8 cellular contexts compared by ENCODE assay signal in the genomic region with DNA sequence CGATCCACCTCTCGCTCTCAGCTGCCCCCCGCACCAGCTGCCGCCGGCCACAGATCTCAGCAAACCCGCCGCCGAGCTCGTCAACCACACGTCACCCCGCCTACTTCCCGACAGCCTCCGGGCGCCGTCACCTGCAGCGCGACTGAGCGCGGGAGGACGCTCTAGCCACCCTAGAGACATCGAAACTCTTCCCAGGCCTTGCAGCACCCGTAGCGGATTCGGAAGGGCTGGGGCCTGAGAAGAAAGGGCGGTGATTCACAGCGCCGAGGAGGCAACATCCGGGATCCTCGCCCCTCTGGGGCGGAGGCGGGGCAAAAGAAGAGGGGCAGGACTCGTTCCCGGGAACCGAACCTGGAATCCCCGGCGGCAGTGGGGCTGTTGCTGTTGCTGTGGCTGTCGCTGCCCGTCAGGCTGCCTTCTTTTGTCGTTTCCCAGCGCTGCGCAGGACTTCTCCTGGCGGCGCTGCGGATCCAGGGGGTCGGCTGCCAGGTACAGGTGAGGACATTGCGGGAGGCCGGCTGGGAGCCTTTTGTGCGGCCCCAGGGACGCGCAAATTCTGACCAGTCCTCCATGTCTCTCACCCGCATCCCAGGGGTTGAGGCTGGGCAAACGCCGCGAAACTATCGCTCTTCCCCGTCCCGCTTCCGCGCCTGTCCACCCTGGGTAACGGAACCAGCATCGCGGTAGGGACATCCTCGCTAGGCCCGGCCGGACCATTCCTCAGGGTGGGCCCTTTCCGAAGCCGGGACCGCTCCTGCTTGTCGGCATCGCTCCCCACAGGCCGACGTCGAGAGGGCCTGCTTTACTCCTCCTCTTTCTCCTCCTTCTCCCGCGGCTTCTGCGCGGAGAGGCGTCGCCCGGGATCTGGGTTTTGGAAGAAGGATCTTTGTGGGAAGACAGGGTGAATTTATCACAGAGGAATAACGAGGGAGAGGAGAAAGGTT. TPM values are rescaled to one million over a fixed set of nuclear protein-coding genes. Genes with fewer than 3 reads are reported as not detected.
DNase-seq lines count a peak whose midpoint lies in the region; ATAC-seq and TF ChIP-seq lines count a peak whose summit lies in the region.

A gene (plus strand): TSS at position 331 of the 944 bp plus-strand sequence. CDS start 9,443 bp downstream, outside the sequence.
A gene with protein sequence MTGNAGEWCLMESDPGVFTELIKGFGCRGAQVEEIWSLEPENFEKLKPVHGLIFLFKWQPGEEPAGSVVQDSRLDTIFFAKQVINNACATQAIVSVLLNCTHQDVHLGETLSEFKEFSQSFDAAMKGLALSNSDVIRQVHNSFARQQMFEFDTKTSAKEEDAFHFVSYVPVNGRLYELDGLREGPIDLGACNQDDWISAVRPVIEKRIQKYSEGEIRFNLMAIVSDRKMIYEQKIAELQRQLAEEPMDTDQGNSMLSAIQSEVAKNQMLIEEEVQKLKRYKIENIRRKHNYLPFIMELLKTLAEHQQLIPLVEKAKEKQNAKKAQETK (minus strand): TSS at position 79 of the 944 bp plus-strand sequence. CDS start 100 bp downstream, outside the sequence.

- H3K27ac ChIP-seq in KMS-11, result peak within 1 kb of the TSS; percentile 84
- H3K27ac ChIP-seq in Peyer's patch, result peak within 1 kb of the TSS; percentile 87 to 98 (median 96)
- peak within 1 kb of the TSS; percentile 93 for H3K27ac ChIP-seq in muscle layer of duodenum (ENCODE audit: low read length)

- H4K20me1 ChIP-seq in KMS-11 (ENCODE audit: insufficient read depth), result 0 out of 2 replicates have a peak, but pooled peaks cover 3% of the 10 kb centered on the region

- peak within 1 kb of the TSS; percentile 92 for H3K9ac ChIP-seq in KMS-11

- H3K36me3 ChIP-seq in KMS-11 (ENCODE audit: insufficient read depth) (no peaks in the 10 kb centered on the region), Peyer's patch (no peaks in the 10 kb centered on the region), muscle layer of duodenum (ENCODE audit: control insufficient read depth in 1 of 2, insufficient read depth in 2 of 2, low read length in 2 of 2) (peaks cover 0 to 6% of the 10 kb centered on the region in 2 donors)

- H3K4me2 ChIP-seq in KMS-11, result peak within 1 kb of the TSS; percentile 89

- H3K4me3 ChIP-seq in KMS-11 (IDR thresholded peaks at IDR 0.05; ENCODE audit: insufficient read depth, low read depth, low read length), result peak within 1 kb of the TSS; percentile 97
- H3K4me3 ChIP-seq in Peyer's patch, result peak within 1 kb of the TSS; percentile 68 to 88 (median 84)
- H3K4me3 ChIP-seq in muscle layer of duodenum (ENCODE audit: low read depth in 1 of 2, low read length in 2 of 2), result peak within 1 kb of the TSS; percentile 79 to 82

- DNase-seq in DMS79 (lab: John Stamatoyannopoulos, UW), result peak; percentile 93
- peak; percentile 96 to 98 (median 96) for DNase-seq in Peyer's patch
- DNase-seq in activated T-cell treated with anti-CD3 and anti-CD28 coated beads, Interleukin-2, amount 50 U/mL, for 48 hours, result peak; percentile 94
- DNase-seq in stimulated activated CD8-positive, alpha-beta memory T cell treated with anti-CD3 and anti-CD28 coated beads, Interleukin-7, amount 100 ng/mL, for 4 hours (ENCODE audit: low read depth in 2 of 2), result peak; percentile 92 to 93

- H3K4me1 ChIP-seq in KMS-11 (ENCODE audit: low read depth, poor library complexity, severe bottlenecking), result peaks cover 54% of the 10 kb centered on the region
- peaks cover 0 to 30% (median 7%) of the 10 kb centered on the region in 4 donors for H3K4me1 ChIP-seq in Peyer's patch
- peaks cover 14 to 16% of the 10 kb centered on the region in 2 donors for H3K4me1 ChIP-seq in muscle layer of duodenum (ENCODE audit: control insufficient read depth in 1 of 2, insufficient read depth in 2 of 2, low read length in 2 of 2)

- peak; percentile 53 to 80 for TF ChIP-seq POLR2A in Peyer's patch (IDR thresholded peaks at IDR 0.05)

- H3K9me3 ChIP-seq in Peyer's patch (no peaks in the 10 kb centered on the region), muscle layer of duodenum (ENCODE audit: control insufficient read depth in 1 of 2, low read length in 2 of 2) (no peaks in the 10 kb centered on the region)

- peaks cover 92% of the 10 kb centered on the region for H3K79me2 ChIP-seq in KMS-11 (ENCODE audit: insufficient read depth, low read depth)

- H3K27me3 ChIP-seq in KMS-11 (ENCODE audit: insufficient read depth, low read depth) (no peaks in the 10 kb centered on the region), Peyer's patch (no peaks in the 10 kb centered on the region), muscle layer of duodenum (ENCODE audit: low read depth, low read length) (no peaks in the 10 kb centered on the region)

- ATAC-seq in GM21737 (IDR thresholded peaks at IDR 0.05; ENCODE audit: unreplicated experiment), result peak; percentile 95
- peak; percentile 99 for ATAC-seq in esophagus mucosa

- TF ChIP-seq CTCF in KMS-11 (conservative IDR thresholded peaks at IDR 0.05; ENCODE audit: low read depth, low read length), result no peak
- peak in 2 of 6 experiments; percentile 1 to 8 for TF ChIP-seq CTCF in Peyer's patch (IDR thresholded peaks at IDR 0.05)

- peak within 1 kb of the TSS; percentile 84 for H2AFZ ChIP-seq in KMS-11 (ENCODE audit: low read depth)

RNA-seq across cellular contexts. Expression of the first gene that starts in this region (rescaled TPM):
- total RNA-seq in Peyer's patch (10 to 100 TPM; 33.0 to 55.9 (median 47.0) TPM), esophagus mucosa (26.1 TPM)

RNA-seq across cellular contexts. Expression of the second gene that starts in this region (rescaled TPM):
- total RNA-seq in Peyer's patch, result 10 to 100 TPM; 27.9 to 39.6 (median 34.3) TPM
- total RNA-seq in esophagus mucosa, result 34.0 TPM

Comparison
In these comparisons a context has a peak if more than half of its experiments do, and no peak if none do; other contexts are left out.
1. Peak in every context shown above with its lines: DNase-seq, ATAC-seq, H3K4me3 ChIP-seq and H3K27ac ChIP-seq.